In the genomic region with DNA sequence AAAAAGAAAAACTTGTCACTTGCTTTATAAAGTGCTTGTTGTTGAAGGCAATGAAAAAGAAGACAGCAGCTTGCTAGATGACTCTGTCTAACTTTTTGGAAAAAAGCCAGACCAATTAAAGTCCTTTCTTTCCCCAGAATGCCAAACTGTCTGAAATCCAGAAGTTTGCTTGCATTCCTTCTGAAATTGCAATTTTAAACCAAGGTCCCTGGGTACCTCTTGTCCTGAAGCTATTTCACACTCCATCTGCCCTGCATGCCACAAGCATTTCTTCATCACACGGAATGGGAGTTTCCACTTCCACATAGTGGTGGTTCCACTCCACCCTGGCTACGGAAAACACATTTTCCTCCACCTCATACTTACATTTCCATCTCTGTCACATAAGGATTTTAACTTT, we compare ENCODE assay signal across 14 cellular contexts.
DNase-seq lines count a peak whose midpoint lies in the region; ATAC-seq and TF ChIP-seq lines count a peak whose summit lies in the region.
"Had no signal": no experiment of that assay in that cellular context is flagged by ENCODE, and none has a peak within 500 bp of the region (broad histone marks: within the 10 kb centered on the region; RNA-seq: fewer than 3 reads in every experiment).

No MANE protein-coding gene starts in this region.

- H3K4me1 ChIP-seq in psoas muscle = no peaks in the 10 kb centered on the region

- H3K9me3 ChIP-seq in psoas muscle = peaks cover 6% of the 10 kb centered on the region

- ATAC-seq in psoas muscle = peak in 3 of 4 donors; percentile 47 to 67 (median 53)

- DNase-seq in DMS 273 treated with DMSO at 0.1 percent for 48 hours (lab: John Stamatoyannopoulos, UW) (peak; percentile 7), NCI-H69 (lab: John Stamatoyannopoulos, UW) (peak; percentile 11), fibroblast of pulmonary artery (ENCODE audit: low read depth) (peak; percentile 84), psoas muscle (peak in 1 of 2 donors; percentile 14), NCI-H1694 treated with DMSO at 0.1 percent for 48 hours (lab: John Stamatoyannopoulos, UW) (no peak), NCI-H2107 (lab: John Stamatoyannopoulos, UW) (no peak)
- DNase-seq in activated CD8-positive, alpha-beta memory T cell treated with anti-CD3 and anti-CD28 coated beads, Interleukin-2, amount 50 U/mL, for 48 hours = no peak
- no peak for DNase-seq in stimulated activated CD4-positive, alpha-beta T cell treated with anti-CD3 and anti-CD28 coated beads, Interleukin-2, amount 100 ng/mL, for 24 hours
- DNase-seq: activated CD4-positive, alpha-beta T cell treated with anti-CD3 and anti-CD28 coated beads for 4 hours; activated naive CD4-positive, alpha-beta T cell treated with anti-CD3 and anti-CD28 coated beads, Interleukin-2, amount 10 ng/mL, durations not matched to agents 7 days and 5 days; NCI-H1105 treated with DMSO at 0.1 percent for 48 hours; PC-9; stimulated activated CD4-positive, alpha-beta T cell treated with anti-CD3 and anti-CD28 coated beads, Interleukin-4, amount 100 ng/mL, for 1 hour had no signal

- WGBS in psoas muscle, 3 donors = 33 to 41% (median 38%) methylated on average over 2 of the region's 2 CpGs

- no peaks in the 10 kb centered on the region for H3K27me3 ChIP-seq in psoas muscle (ENCODE audit: insufficient read depth in 3 of 3, low read length in 2 of 3)

- H3K27ac ChIP-seq in psoas muscle = no peak overlapping the region
- H3K27ac ChIP-seq: epithelial cell of prostate, PC-9 had no signal

- peaks cover 0 to 2% of the 10 kb centered on the region in 2 donors for H3K36me3 ChIP-seq in psoas muscle (ENCODE audit: insufficient read depth in 1 of 2, low read depth in 1 of 2)

- H3K4me3 ChIP-seq in fibroblast of pulmonary artery (replicated peaks; ENCODE audit: low read depth, low read length) = no peak overlapping the region
- H3K4me3 ChIP-seq in psoas muscle = no peak overlapping the region
- H3K4me3 ChIP-seq: PC-9 had no signal

- TF ChIP-seq CTCF in fibroblast of pulmonary artery (IDR thresholded peaks at IDR 0.05; ENCODE audit: low read length, missing control alignments) (no peak), psoas muscle (IDR thresholded peaks at IDR 0.05) (no peak)

- intact Hi-C loops in psoas muscle (cut with DNase I) = no loop called here

Comparison
In these comparisons a context has a peak if more than half of its experiments do, and no peak if none do; other contexts are left out.
1. DNase-seq: peak in DMS 273 treated with DMSO at 0.1 percent for 48 hours (single experiment), NCI-H69 (single experiment) and fibroblast of pulmonary artery (single experiment); none in NCI-H1694 treated with DMSO at 0.1 percent for 48 hours (single experiment), activated CD8-positive, alpha-beta memory T cell treated with anti-CD3 and anti-CD28 coated beads, Interleukin-2, amount 50 U/mL, for 48 hours (single experiment), stimulated activated CD4-positive, alpha-beta T cell treated with anti-CD3 and anti-CD28 coated beads, Interleukin-2, amount 100 ng/mL, for 24 hours (0 of 2) and NCI-H2107 (single experiment).